1 cellular context compared by ENCODE assay signal in the genomic region with DNA sequence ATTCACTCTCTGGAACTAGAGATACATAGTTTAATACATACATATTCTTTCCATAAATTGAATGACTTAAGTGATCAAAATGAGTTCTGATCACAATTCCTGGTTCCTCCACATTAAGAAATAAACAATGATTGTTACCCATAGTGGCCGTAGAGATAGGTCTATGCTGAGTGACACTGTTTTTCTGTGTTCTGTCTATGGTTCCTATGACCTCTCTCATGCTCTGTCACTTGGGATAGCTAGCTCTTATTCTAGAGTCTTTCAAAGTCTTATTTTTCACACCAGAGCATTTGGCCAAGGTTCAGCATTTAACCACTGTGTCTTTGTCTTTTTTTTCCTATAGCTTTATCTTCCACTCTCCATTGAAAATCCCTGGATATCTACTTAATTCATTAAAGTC.
TF ChIP-seq lines count a peak whose summit lies in the region.

No MANE protein-coding gene starts in this region.

TF ChIP-seq in K562, 482 proteins besides CTCF, POLR2A, EP300 and RAD21 (continued from another document):
- TF ChIP-seq, protein P1, sequence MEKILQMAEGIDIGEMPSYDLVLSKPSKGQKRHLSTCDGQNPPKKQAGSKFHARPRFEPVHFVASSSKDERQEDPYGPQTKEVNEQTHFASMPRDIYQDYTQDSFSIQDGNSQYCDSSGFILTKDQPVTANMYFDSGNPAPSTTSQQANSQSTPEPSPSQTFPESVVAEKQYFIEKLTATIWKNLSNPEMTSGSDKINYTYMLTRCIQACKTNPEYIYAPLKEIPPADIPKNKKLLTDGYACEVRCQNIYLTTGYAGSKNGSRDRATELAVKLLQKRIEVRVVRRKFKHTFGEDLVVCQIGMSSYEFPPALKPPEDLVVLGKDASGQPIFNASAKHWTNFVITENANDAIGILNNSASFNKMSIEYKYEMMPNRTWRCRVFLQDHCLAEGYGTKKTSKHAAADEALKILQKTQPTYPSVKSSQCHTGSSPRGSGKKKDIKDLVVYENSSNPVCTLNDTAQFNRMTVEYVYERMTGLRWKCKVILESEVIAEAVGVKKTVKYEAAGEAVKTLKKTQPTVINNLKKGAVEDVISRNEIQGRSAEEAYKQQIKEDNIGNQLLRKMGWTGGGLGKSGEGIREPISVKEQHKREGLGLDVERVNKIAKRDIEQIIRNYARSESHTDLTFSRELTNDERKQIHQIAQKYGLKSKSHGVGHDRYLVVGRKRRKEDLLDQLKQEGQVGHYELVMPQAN (IDR thresholded peaks at IDR 0.05; ENCODE audit: borderline replicate concordance), result no peak
- TF ChIP-seq GATAD2A (IDR thresholded peaks at IDR 0.05) (no peak), MAFG (tag; conservative IDR thresholded peaks at IDR 0.05) (no peak), CBX1 (IDR thresholded peaks at IDR 0.05; ENCODE audit: low read depth) (no peak), IRF2 (CRISPR knock-in tag; IDR thresholded peaks at IDR 0.05) (no peak), GATAD2B (IDR thresholded peaks at IDR 0.05; ENCODE audit: borderline replicate concordance) (no peak), DNMT1 (IDR thresholded peaks at IDR 0.05) (no peak), RBM15 (IDR thresholded peaks at IDR 0.05; ENCODE audit: insufficient read depth, low read length) (no peak)
- TF ChIP-seq, protein P2, sequence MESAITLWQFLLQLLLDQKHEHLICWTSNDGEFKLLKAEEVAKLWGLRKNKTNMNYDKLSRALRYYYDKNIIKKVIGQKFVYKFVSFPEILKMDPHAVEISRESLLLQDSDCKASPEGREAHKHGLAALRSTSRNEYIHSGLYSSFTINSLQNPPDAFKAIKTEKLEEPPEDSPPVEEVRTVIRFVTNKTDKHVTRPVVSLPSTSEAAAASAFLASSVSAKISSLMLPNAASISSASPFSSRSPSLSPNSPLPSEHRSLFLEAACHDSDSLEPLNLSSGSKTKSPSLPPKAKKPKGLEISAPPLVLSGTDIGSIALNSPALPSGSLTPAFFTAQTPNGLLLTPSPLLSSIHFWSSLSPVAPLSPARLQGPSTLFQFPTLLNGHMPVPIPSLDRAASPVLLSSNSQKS (CRISPR knock-in tag; IDR thresholded peaks at IDR 0.05), result no peak
- TF ChIP-seq, protein P3, sequence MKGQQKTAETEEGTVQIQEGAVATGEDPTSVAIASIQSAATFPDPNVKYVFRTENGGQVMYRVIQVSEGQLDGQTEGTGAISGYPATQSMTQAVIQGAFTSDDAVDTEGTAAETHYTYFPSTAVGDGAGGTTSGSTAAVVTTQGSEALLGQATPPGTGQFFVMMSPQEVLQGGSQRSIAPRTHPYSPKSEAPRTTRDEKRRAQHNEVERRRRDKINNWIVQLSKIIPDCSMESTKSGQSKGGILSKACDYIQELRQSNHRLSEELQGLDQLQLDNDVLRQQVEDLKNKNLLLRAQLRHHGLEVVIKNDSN (CRISPR knock-in tag; IDR thresholded peaks at IDR 0.05), result no peak
- TF ChIP-seq, protein P4, sequence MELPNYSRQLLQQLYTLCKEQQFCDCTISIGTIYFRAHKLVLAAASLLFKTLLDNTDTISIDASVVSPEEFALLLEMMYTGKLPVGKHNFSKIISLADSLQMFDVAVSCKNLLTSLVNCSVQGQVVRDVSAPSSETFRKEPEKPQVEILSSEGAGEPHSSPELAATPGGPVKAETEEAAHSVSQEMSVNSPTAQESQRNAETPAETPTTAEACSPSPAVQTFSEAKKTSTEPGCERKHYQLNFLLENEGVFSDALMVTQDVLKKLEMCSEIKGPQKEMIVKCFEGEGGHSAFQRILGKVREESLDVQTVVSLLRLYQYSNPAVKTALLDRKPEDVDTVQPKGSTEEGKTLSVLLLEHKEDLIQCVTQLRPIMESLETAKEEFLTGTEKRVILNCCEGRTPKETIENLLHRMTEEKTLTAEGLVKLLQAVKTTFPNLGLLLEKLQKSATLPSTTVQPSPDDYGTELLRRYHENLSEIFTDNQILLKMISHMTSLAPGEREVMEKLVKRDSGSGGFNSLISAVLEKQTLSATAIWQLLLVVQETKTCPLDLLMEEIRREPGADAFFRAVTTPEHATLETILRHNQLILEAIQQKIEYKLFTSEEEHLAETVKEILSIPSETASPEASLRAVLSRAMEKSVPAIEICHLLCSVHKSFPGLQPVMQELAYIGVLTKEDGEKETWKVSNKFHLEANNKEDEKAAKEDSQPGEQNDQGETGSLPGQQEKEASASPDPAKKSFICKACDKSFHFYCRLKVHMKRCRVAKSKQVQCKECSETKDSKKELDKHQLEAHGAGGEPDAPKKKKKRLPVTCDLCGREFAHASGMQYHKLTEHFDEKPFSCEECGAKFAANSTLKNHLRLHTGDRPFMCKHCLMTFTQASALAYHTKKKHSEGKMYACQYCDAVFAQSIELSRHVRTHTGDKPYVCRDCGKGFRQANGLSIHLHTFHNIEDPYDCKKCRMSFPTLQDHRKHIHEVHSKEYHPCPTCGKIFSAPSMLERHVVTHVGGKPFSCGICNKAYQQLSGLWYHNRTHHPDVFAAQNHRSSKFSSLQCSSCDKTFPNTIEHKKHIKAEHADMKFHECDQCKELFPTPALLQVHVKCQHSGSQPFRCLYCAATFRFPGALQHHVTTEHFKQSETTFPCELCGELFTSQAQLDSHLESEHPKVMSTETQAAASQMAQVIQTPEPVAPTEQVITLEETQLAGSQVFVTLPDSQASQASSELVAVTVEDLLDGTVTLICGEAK (IDR thresholded peaks at IDR 0.05), result no peak
- TF ChIP-seq, protein P4 (CRISPR knock-in tag; IDR thresholded peaks at IDR 0.05), result no peak
